Comparison of ENCODE assay signal across 1 cellular context in the genomic region with DNA sequence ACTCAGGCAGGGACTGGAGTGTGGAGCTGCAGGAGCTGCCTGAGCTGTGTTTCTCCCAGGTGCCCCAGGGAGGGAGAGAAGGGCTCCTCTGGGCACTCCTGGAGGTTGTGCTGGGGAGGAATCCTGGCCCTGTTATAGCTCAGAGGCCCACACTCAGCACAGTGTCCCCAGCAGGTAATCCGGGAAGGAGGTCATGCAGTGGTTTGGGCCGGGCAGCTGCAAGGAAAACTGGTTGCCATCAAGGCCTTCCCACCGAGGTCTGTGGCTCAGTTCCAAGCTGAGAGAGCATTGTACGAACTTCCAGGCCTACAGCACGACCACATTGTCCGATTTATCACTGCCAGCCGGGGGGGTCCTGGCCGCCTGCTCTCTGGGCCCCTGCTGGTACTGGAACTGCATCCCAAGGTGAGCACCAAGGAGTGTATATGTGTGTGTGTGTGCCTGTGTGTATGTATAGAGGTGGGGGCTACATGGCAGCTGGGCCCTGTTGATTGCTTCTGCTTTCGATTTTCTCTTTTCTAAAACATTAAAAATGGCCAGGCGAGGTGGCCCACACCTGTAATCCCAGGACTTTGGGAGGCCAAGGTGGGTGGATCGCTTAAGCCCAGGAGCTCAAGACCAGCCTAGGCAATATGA.
TF ChIP-seq lines count a peak whose summit lies in the region.

No MANE protein-coding gene starts in this region.

TF ChIP-seq in K562, 482 proteins besides CTCF, POLR2A, EP300 and RAD21 (continued from another document):
- TF ChIP-seq, protein P1, sequence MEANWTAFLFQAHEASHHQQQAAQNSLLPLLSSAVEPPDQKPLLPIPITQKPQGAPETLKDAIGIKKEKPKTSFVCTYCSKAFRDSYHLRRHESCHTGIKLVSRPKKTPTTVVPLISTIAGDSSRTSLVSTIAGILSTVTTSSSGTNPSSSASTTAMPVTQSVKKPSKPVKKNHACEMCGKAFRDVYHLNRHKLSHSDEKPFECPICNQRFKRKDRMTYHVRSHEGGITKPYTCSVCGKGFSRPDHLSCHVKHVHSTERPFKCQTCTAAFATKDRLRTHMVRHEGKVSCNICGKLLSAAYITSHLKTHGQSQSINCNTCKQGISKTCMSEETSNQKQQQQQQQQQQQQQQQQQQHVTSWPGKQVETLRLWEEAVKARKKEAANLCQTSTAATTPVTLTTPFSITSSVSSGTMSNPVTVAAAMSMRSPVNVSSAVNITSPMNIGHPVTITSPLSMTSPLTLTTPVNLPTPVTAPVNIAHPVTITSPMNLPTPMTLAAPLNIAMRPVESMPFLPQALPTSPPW (CRISPR knock-in tag; IDR thresholded peaks at IDR 0.05): peak; percentile 10; the same call in 1 of the 2 replicates
- no peak for TF ChIP-seq HMBOX1 (IDR thresholded peaks at IDR 0.05)
- TF ChIP-seq, protein P2, sequence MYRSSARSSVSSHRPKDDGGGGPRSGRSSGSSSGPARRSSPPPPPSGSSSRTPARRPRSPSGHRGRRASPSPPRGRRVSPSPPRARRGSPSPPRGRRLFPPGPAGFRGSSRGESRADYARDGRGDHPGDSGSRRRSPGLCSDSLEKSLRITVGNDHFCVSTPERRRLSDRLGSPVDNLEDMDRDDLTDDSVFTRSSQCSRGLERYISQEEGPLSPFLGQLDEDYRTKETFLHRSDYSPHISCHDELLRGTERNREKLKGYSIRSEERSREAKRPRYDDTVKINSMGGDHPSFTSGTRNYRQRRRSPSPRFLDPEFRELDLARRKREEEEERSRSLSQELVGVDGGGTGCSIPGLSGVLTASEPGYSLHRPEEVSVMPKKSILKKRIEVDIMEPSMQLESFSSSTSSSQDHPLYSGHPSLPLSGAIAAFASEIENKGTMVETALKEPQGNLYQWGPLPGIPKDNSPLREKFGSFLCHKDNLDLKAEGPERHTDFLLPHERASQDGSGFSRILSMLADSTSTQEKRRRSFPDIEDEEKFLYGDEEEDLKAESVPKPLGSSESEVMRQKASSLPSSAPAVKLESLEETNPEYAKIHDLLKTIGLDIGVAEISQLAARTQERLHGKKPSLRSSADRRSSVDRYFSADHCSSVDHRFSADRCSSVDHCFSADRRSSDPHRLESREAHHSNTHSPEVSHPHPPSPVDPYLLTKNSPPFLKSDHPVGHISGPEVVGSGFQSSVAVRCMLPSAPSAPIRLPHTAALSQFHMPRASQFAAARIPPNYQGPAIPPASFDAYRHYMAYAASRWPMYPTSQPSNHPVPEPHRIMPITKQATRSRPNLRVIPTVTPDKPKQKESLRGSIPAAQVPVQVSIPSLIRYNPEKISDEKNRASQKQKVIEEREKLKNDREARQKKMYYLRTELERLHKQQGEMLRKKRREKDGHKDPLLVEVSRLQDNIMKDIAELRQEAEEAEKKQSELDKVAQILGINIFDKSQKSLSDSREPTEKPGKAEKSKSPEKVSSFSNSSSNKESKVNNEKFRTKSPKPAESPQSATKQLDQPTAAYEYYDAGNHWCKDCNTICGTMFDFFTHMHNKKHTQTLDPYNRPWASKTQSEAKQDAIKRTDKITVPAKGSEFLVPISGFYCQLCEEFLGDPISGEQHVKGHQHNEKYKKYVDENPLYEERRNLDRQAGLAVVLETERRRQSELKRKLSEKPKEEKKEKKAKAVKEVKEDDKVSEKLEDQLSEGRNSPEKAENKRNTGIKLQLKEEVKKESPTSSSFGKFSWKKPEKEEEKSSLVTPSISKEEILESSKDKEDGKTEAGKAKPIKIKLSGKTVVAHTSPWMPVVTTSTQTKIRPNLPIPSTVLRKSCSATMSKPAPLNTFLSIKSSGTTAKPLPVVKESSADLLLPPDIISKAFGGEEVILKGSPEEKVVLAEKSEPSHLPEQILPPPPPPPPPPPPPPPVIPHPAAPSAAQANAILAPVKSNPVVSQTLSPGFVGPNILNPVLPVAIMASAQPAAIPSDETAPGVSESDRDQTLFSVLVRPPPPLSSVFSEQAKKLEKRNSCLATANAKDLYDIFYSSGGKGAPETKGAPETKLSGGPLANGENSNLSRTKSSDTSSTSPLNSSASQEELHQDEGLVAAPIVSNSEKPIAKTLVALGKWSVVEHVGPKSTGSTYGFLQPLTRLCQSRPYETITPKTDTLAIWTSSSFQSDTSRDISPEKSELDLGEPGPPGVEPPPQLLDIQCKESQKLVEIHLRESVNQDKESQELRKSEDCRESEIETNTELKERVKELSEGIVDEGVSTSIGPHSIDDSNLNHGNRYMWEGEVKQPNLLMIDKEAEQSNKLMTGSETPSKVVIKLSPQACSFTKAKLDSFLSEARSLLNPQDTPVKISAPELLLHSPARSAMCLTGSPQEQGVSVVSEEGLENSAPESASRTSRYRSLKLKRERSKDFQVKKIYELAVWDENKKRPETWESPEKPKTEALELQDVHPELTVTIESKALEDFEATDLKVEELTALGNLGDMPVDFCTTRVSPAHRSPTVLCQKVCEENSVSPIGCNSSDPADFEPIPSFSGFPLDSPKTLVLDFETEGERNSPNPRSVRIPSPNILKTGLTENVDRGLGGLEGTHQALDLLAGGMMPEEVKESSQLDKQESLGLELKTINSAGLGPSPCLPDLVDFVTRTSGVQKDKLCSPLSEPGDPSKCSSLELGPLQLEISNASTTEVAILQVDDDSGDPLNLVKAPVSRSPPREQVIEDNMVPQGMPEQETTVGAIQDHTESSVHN (IDR thresholded peaks at IDR 0.05; ENCODE audit: borderline replicate concordance in 1 of 2, low read depth in 1 of 2): no peak
- TF ChIP-seq CREB1 (IDR thresholded peaks at IDR 0.05): no peak
- no peak for TF ChIP-seq CREB1 (CRISPR knock-in tag; IDR thresholded peaks at IDR 0.05)
- TF ChIP-seq ELF1 (tag; IDR thresholded peaks at IDR 0.05): 0 out of 2 replicates have a peak, but pooled peaks have one; percentile 17
- TF ChIP-seq ZNF785 (CRISPR knock-in tag; IDR thresholded peaks at IDR 0.05): no peak
- TF ChIP-seq NR2C1 (IDR thresholded peaks at IDR 0.05): no peak
- TF ChIP-seq NR2C1 (tag; IDR thresholded peaks at IDR 0.05): no peak
- TF ChIP-seq RUNX1 (IDR thresholded peaks at IDR 0.05; ENCODE audit: low read depth): no peak
- no peak for TF ChIP-seq NRF1 (conservative IDR thresholded peaks at IDR 0.05 in 1 of 2, IDR thresholded peaks at IDR 0.05 in 1 of 2)
- no peak; the same call in 1 of the 2 replicates for TF ChIP-seq KAT7 (CRISPR knock-in tag; IDR thresholded peaks at IDR 0.05; ENCODE audit: borderline replicate concordance)
- 0 out of 2 replicates have a peak, but pooled peaks have one; percentile 4 for TF ChIP-seq MBD2 (IDR thresholded peaks at IDR 0.05; ENCODE audit: borderline replicate concordance, low read depth)
- 0 out of 4 replicates have a peak, but pooled peaks of 1 of the 2 experiments have one; percentile 7 for TF ChIP-seq UBTF (IDR thresholded peaks at IDR 0.05; ENCODE audit: borderline replicate concordance in 1 of 2, low read depth in 2 of 2, low read length in 2 of 2)
- no peak for TF ChIP-seq FOXM1 (IDR thresholded peaks at IDR 0.05; ENCODE audit: low read depth)
- TF ChIP-seq FOXM1 (CRISPR knock-in tag; IDR thresholded peaks at IDR 0.05; ENCODE audit: low read depth): no peak
- no peak for TF ChIP-seq STAT5A (IDR thresholded peaks at IDR 0.05; ENCODE audit: borderline replicate concordance, low read length)
